ENCODE assay signal across 20 cellular contexts in the genomic region with DNA sequence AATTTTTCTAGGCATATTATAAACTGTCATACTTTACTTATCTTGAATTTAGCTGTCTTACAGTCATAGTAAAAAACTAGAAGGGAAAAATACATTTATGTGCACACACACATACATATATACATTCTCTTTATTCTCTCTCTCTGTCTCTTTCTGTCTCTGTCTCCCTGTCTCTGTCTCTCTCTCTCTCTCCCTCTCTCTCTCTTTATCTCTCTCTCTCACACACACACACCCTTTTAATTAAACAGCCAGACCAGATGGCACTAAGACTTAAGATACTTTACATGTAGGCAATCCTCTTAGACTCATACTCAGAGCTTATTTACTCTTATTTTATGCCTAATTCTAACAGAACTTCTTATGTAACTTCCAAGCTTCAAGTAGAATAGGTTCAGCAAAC.
"Had no signal": no experiment of that assay in that cellular context is flagged by ENCODE, and none has a peak within 500 bp of the region (broad histone marks: within the 10 kb centered on the region; RNA-seq: fewer than 3 reads in every experiment).

No MANE protein-coding gene starts in this region.

- H3K4me1 ChIP-seq: gastrocnemius medialis, left lung, parathyroid adenoma, right lobe of liver, tibial nerve, upper lobe of left lung had no signal

- H3K27me3 ChIP-seq: gastrocnemius medialis, right lobe of liver, tibial nerve, upper lobe of left lung had no signal

- H3K4me3 ChIP-seq: dorsolateral prefrontal cortex, gastrocnemius medialis, left lung, mucosa of descending colon, right lobe of liver, thoracic aorta, tibial nerve, upper lobe of left lung had no signal

- DNase-seq: dorsolateral prefrontal cortex; effector CD4-positive, alpha-beta T cell; foreskin fibroblast; gastrocnemius medialis; head of caudate nucleus; left lung; mesenchymal stem cell; mucosa of descending colon; naive B cell; right lobe of liver; small intestine; stimulated activated CD4-positive, alpha-beta T cell treated with anti-CD3 and anti-CD28 coated beads, Interleukin-15, amount 100 ng/mL, for 24 hours; stimulated activated CD4-positive, alpha-beta T cell treated with anti-CD3 and anti-CD28 coated beads, Interleukin-2, amount 100 ng/mL, for 48 hours; stimulated activated naive B cell treated with anti-CD40 and anti-IgM and Interleukin-4, amounts not matched to agents 10 μg/mL and 1 μg/mL and 100 μg/mL, for 72 hours; upper lobe of left lung had no signal

- ATAC-seq: esophagus mucosa; gastrocnemius medialis; left lung; mucosa of descending colon; natural killer cell treated with Interleukin-12 subunit alpha and Interleukin-12 subunit beta and Interleukin-15 and Interleukin-18, amount 100 ng/mL, for 72 hours; right lobe of liver; stimulated activated naive B cell treated with anti-CD40 and anti-IgM and Interleukin-4, amounts not matched to agents 10 μg/mL and 1 μg/mL and 100 μg/mL, for 72 hours had no signal

- H3K9me3 ChIP-seq: gastrocnemius medialis, left lung, mucosa of descending colon, right lobe of liver, thoracic aorta, tibial nerve, upper lobe of left lung had no signal

- H3K36me3 ChIP-seq: gastrocnemius medialis, left lung, right lobe of liver, thoracic aorta, tibial nerve, upper lobe of left lung had no signal

- H3K9ac ChIP-seq: parathyroid adenoma had no signal

- H3K27ac ChIP-seq: dorsolateral prefrontal cortex, gastrocnemius medialis, left lung, parathyroid adenoma, right lobe of liver, thoracic aorta, tibial nerve, upper lobe of left lung had no signal
